15 cellular contexts compared by ENCODE assay signal in the genomic region with DNA sequence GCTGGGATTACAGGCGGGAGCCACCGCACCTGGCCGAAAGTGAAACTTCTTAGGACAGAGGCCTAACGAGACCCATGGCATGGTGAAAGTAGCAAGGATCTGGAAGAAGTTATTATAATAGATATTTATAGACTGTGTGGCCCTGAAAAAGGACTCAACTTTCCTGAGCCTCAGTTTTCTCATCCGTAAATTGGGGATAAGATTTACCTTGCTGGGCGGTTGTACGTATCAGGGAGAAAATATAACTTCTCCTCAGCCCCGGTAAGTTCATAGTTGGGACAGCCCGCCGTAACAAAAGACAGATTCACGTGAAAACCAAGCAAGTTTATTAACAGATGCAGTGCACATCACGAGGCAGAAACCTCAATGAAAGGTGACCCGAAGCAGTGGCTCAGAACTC.
"Had no signal": no experiment of that assay in that cellular context is flagged by ENCODE, and none has a peak within 500 bp of the region (broad histone marks: within the 10 kb centered on the region; RNA-seq: fewer than 3 reads in every experiment).

No MANE protein-coding gene starts in this region.

- H3K27ac ChIP-seq: body of pancreas, gastroesophageal sphincter, ovary, thoracic aorta had no signal

- H3K9me3 ChIP-seq: body of pancreas, gastroesophageal sphincter, left lung, mucosa of descending colon, ovary, stomach, thoracic aorta had no signal

- ATAC-seq: body of pancreas; effector memory CD8-positive, alpha-beta T cell; gastroesophageal sphincter; left lung; mucosa of descending colon; T-helper 17 cell had no signal

- DNase-seq: activated CD8-positive, alpha-beta memory T cell treated with anti-CD3 and anti-CD28 coated beads for 24 hours; activated effector memory CD4-positive, alpha-beta T cell treated with anti-CD3 and anti-CD28 coated beads, Interleukin-2, amount 50 U/mL, for 16 hours; body of pancreas; effector memory CD8-positive, alpha-beta T cell; islet precursor cell; left lung; mucosa of descending colon; ovary; stimulated activated CD4-positive, alpha-beta T cell treated with anti-CD3 and anti-CD28 coated beads, Interleukin-2, amount 100 ng/mL, for 48 hours; stimulated activated CD8-positive, alpha-beta memory T cell treated with anti-CD3 and anti-CD28 coated beads, Interleukin-4, amount 100 ng/mL, for 48 hours; stomach; T-helper 17 cell had no signal

- H3K27me3 Mint-ChIP-seq: central memory CD8-positive, alpha-beta T cell; effector memory CD8-positive, alpha-beta T cell; T-helper 17 cell had no signal

- H3K4me3 Mint-ChIP-seq: central memory CD8-positive, alpha-beta T cell; effector memory CD8-positive, alpha-beta T cell; T-helper 17 cell had no signal

- H3K4me1 ChIP-seq: body of pancreas had no signal

- H3K27ac Mint-ChIP-seq: effector memory CD8-positive, alpha-beta T cell; T-helper 17 cell had no signal

- H3K9me3 Mint-ChIP-seq: central memory CD8-positive, alpha-beta T cell; effector memory CD8-positive, alpha-beta T cell had no signal

- H3K36me3 ChIP-seq: gastroesophageal sphincter, left lung, ovary, stomach, thoracic aorta had no signal

- H3K4me3 ChIP-seq: body of pancreas, gastroesophageal sphincter, left lung, mucosa of descending colon, ovary, stomach, thoracic aorta had no signal

- H3K27me3 ChIP-seq: body of pancreas, ovary had no signal
